In the genomic region with DNA sequence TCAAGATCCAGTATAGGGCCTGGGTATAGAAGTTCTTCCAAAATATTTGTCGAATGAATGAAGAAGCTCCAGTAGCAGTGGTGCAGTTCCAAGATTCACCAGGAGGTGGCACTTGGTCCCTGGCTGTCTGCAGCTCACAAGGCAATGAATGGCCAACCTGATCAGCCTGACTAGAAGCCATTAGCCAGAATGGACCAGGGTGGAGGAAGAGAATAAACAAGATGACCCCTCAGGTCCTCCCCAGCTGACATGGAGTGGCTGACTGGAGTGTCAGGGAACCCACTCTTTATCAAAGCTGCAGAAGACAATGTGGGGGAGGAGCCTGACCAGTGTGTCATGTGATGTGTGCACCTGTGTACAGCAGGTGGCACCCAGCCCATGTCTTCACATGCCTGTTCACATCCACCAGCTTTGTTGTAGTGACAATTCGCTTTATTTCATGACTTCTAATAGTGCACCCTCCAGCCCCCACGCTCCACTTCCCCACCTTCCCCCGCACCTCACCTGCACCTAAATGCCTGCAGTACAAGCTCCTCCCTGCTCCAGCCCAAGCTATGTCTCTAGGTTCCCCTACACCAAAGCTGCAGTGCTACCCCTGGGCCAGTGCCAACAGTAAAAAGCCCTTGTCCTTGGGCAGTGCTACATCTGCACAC, we compare ENCODE assay signal across 8 cellular contexts. TPM values are rescaled to one million over a fixed set of nuclear protein-coding genes. Genes with fewer than 3 reads are reported as not detected.
A peak's percentile ranks its signal among the peaks of the same experiment; 100 is the strongest.
DNase-seq lines count a peak whose midpoint lies in the region; ATAC-seq and TF ChIP-seq lines count a peak whose summit lies in the region.

No MANE protein-coding gene starts in this region.

- no peak for ATAC-seq in GM21528 (IDR thresholded peaks at IDR 0.05; ENCODE audit: low FRiP score, unreplicated experiment)

- DNase-seq in ELF-1 (ENCODE audit: low read depth, low spot score) (peak; percentile 92), RKO (ENCODE audit: low spot score) (peak; percentile 89), fibroblast of pulmonary artery (ENCODE audit: low read depth) (peak; percentile 95), neural progenitor cell (ENCODE audit: low spot score) (peak; percentile 84), stromal cell of bone marrow (ENCODE audit: low read depth) (peak; percentile 77)
- DNase-seq in activated T-helper 1 cell treated with anti-CD3 and anti-CD28 coated beads, Interleukin-12 subunit alpha, Interleukin-12 subunit beta, Interleukin-2, Interleukin-4 antibody, amounts not matched to agents 30 ng/mL and 10 ng/mL and 1 ng/mL, durations not matched to agents 14 hours and 24 hours and 36 hours (ENCODE audit: low spot score) = peak; percentile 71

- H2AFZ ChIP-seq in Loucy (ENCODE audit: low read length) (no peak overlapping the region), neural progenitor cell (replicated peaks) (no peak overlapping the region)

- no peak overlapping the region for H3K4me2 ChIP-seq in Loucy (ENCODE audit: low read depth, low read length, poor library complexity, severe bottlenecking)
- H3K4me2 ChIP-seq in neural progenitor cell = no peak overlapping the region

- H3F3A ChIP-seq in Loucy (ENCODE audit: low read depth) (no peaks in the 10 kb centered on the region), neural progenitor cell (ENCODE audit: low read depth) (peaks cover 16% of the 10 kb centered on the region)

- peak; percentile 99 for TF ChIP-seq CTCF in Loucy (conservative IDR thresholded peaks at IDR 0.05; ENCODE audit: low read length)
- peak; percentile 100 for TF ChIP-seq CTCF in fibroblast of pulmonary artery (IDR thresholded peaks at IDR 0.05; ENCODE audit: low read length, missing control alignments)
- peak; percentile 96 for TF ChIP-seq CTCF in neural progenitor cell (IDR thresholded peaks at IDR 0.05)

- H3K9ac ChIP-seq in Loucy (ENCODE audit: low read depth, low read length, poor library complexity, severe bottlenecking) = no peak overlapping the region
- H3K9ac ChIP-seq in neural progenitor cell = no peak overlapping the region

- H3K27ac ChIP-seq in neural progenitor cell = no peak overlapping the region

- no peaks in the 10 kb centered on the region for H3K9me3 Mint-ChIP-seq in activated T-helper 1 cell treated with anti-CD3 and anti-CD28 coated beads, Interleukin-12 subunit alpha, Interleukin-12 subunit beta, Interleukin-2, Interleukin-4 antibody, amounts not matched to agents 30 ng/mL and 10 ng/mL and 1 ng/mL, durations not matched to agents 14 hours and 24 hours and 36 hours
- no peaks in the 10 kb centered on the region for H3K9me3 Mint-ChIP-seq in neural progenitor cell

- no peak overlapping the region for H3K27ac Mint-ChIP-seq in activated T-helper 1 cell treated with anti-CD3 and anti-CD28 coated beads, Interleukin-12 subunit alpha, Interleukin-12 subunit beta, Interleukin-2, Interleukin-4 antibody, amounts not matched to agents 30 ng/mL and 10 ng/mL and 1 ng/mL, durations not matched to agents 14 hours and 24 hours and 36 hours
- no peak overlapping the region for H3K27ac Mint-ChIP-seq in neural progenitor cell

- H3K4me1 Mint-ChIP-seq in activated T-helper 1 cell treated with anti-CD3 and anti-CD28 coated beads, Interleukin-12 subunit alpha, Interleukin-12 subunit beta, Interleukin-2, Interleukin-4 antibody, amounts not matched to agents 30 ng/mL and 10 ng/mL and 1 ng/mL, durations not matched to agents 14 hours and 24 hours and 36 hours (ENCODE audit: low read depth) = peaks cover 19% of the 10 kb centered on the region
- peaks cover 12% of the 10 kb centered on the region for H3K4me1 Mint-ChIP-seq in neural progenitor cell

- H3K79me2 ChIP-seq in Loucy (ENCODE audit: insufficient read depth, low read length) = no peaks in the 10 kb centered on the region
- H3K79me2 ChIP-seq in neural progenitor cell (ENCODE audit: low read depth) = no peaks in the 10 kb centered on the region

- no peaks in the 10 kb centered on the region for H3K36me3 Mint-ChIP-seq in activated T-helper 1 cell treated with anti-CD3 and anti-CD28 coated beads, Interleukin-12 subunit alpha, Interleukin-12 subunit beta, Interleukin-2, Interleukin-4 antibody, amounts not matched to agents 30 ng/mL and 10 ng/mL and 1 ng/mL, durations not matched to agents 14 hours and 24 hours and 36 hours (ENCODE audit: low read depth)
- H3K36me3 Mint-ChIP-seq in neural progenitor cell = no peaks in the 10 kb centered on the region

- no peaks in the 10 kb centered on the region for H3K9me3 ChIP-seq in Loucy (ENCODE audit: insufficient read depth, low read depth, low read length)
- H3K9me3 ChIP-seq in neural progenitor cell (ENCODE audit: low read depth) = no peaks in the 10 kb centered on the region

- no peak overlapping the region for H3K4me3 Mint-ChIP-seq in activated T-helper 1 cell treated with anti-CD3 and anti-CD28 coated beads, Interleukin-12 subunit alpha, Interleukin-12 subunit beta, Interleukin-2, Interleukin-4 antibody, amounts not matched to agents 30 ng/mL and 10 ng/mL and 1 ng/mL, durations not matched to agents 14 hours and 24 hours and 36 hours
- H3K4me3 Mint-ChIP-seq in neural progenitor cell = no peak overlapping the region

- intact Hi-C loops in activated T-helper 1 cell treated with anti-CD3 and anti-CD28 coated beads, Interleukin-12 subunit alpha, Interleukin-12 subunit beta, Interleukin-2, Interleukin-4 antibody, amounts not matched to agents 30 ng/mL and 10 ng/mL and 1 ng/mL, durations not matched to agents 14 hours and 24 hours and 36 hours (cut with micrococcal nuclease) = loop anchor here (1.0 to 2.0 kb wide), 5 partner anchors 104 to 296 kb away; partner anchors contain the start of genes AREL1, FCF1, ISCA2 and NPC2

- H3K4me1 ChIP-seq in Loucy (ENCODE audit: insufficient read depth, low read length, poor library complexity, severe bottlenecking) (no peaks in the 10 kb centered on the region), neural progenitor cell (peaks cover 8% of the 10 kb centered on the region)

- no peak overlapping the region for H3K4me3 ChIP-seq in Loucy (ENCODE audit: low read length, poor library complexity, severe bottlenecking)
- peak overlapping the region; percentile 69 for H3K4me3 ChIP-seq in fibroblast of pulmonary artery (replicated peaks; ENCODE audit: low read depth, low read length)
- no peak overlapping the region for H3K4me3 ChIP-seq in neural progenitor cell

- H3K36me3 ChIP-seq in Loucy (ENCODE audit: insufficient read depth, low read length) (no peaks in the 10 kb centered on the region), neural progenitor cell (no peaks in the 10 kb centered on the region)

- no peaks in the 10 kb centered on the region for H4K20me1 ChIP-seq in Loucy (ENCODE audit: insufficient read depth, low read length, poor library complexity, severe bottlenecking)
- H4K20me1 ChIP-seq in neural progenitor cell (ENCODE audit: low read depth) = no peaks in the 10 kb centered on the region

- H3K27me3 Mint-ChIP-seq in activated T-helper 1 cell treated with anti-CD3 and anti-CD28 coated beads, Interleukin-12 subunit alpha, Interleukin-12 subunit beta, Interleukin-2, Interleukin-4 antibody, amounts not matched to agents 30 ng/mL and 10 ng/mL and 1 ng/mL, durations not matched to agents 14 hours and 24 hours and 36 hours (ENCODE audit: insufficient read depth) = peaks cover 34% of the 10 kb centered on the region
- H3K27me3 Mint-ChIP-seq in neural progenitor cell (ENCODE audit: insufficient read depth, low read depth) = peaks cover 35% of the 10 kb centered on the region

- H3K27me3 ChIP-seq in Loucy (ENCODE audit: insufficient read depth, low read length, poor library complexity, severe bottlenecking) = no peaks in the 10 kb centered on the region
- H3K27me3 ChIP-seq in neural progenitor cell = peaks cover 44% of the 10 kb centered on the region

- no peaks in the 10 kb centered on the region for H3K9me2 ChIP-seq in Loucy (replicated peaks; ENCODE audit: low read depth, low read length)

RNA-seq across cellular contexts. Expression of gene LTBP2, which starts 3.0 kb away (rescaled TPM):
- total RNA-seq in activated T-helper 1 cell treated with anti-CD3 and anti-CD28 coated beads, Interleukin-12 subunit alpha, Interleukin-12 subunit beta, Interleukin-2, Interleukin-4 antibody, amounts not matched to agents 30 ng/mL and 10 ng/mL and 1 ng/mL, durations not matched to agents 14 hours and 24 hours and 36 hours = 0.05 and 0.24 TPM in 2 replicates
- total RNA-seq in neural progenitor cell (ENCODE audit: low replicate concordance) = 0.43 and 0.84 TPM in 2 replicates
